15 cellular contexts compared by ENCODE assay signal in genomic region chr12:82425241-82425640, GRCh38.
DNase-seq lines count a peak whose midpoint lies in the region; ATAC-seq, FAIRE-seq and TF ChIP-seq lines count a peak whose summit lies in the region.
"Had no signal": no experiment of that assay in that cellular context is flagged by ENCODE, and none has a peak within 500 bp of the region (broad histone marks: within the 10 kb centered on the region; RNA-seq: fewer than 3 reads in every experiment).

No MANE protein-coding gene starts in this region.

- H3K27me3 ChIP-seq in K562 (ENCODE audit: control insufficient read depth in 2 of 2, insufficient read depth in 2 of 2, low read length in 2 of 2) (no peaks in the 10 kb centered on the region), prostate gland (replicated peaks; ENCODE audit: insufficient read depth) (no peaks in the 10 kb centered on the region)
- H3K27me3 ChIP-seq: BE2C had no signal

- H4K20me1 ChIP-seq in K562 (replicated peaks; ENCODE audit: control insufficient read depth, insufficient read depth, low read length): no peaks in the 10 kb centered on the region

- intact Hi-C loops in K562 (cut with micrococcal nuclease): no loop called here
- intact Hi-C loops in prostate gland (cut with DNase I): no loop called here

- H3K4me3 ChIP-seq in K562 (no peak overlapping the region), prostate gland (no peak overlapping the region)

- H3K27ac ChIP-seq in K562 (ENCODE audit: extremely low read depth, low read depth, low read length): no peak overlapping the region
- H3K27ac ChIP-seq in prostate gland: no peak overlapping the region

- TF ChIP-seq EP300 in K562 (IDR thresholded peaks at IDR 0.05; ENCODE audit: low read length): no peak

- ATAC-seq in K562: no peak
- ATAC-seq: left lobe of liver had no signal

- TF ChIP-seq CTCF in K562 (IDR thresholded peaks at IDR 0.05 in 2 of 3, conservative IDR thresholded peaks at IDR 0.05 in 1 of 3; ENCODE audit: insufficient read depth in 2 of 3, low read depth in 1 of 3, low read length in 3 of 3) (no peak), prostate gland (IDR thresholded peaks at IDR 0.05) (no peak)

- H3K9me3 ChIP-seq in K562 (replicated peaks; ENCODE audit: control insufficient read depth, insufficient read depth, low read depth, low read length) (no peaks in the 10 kb centered on the region), prostate gland (no peaks in the 10 kb centered on the region)
- H3K9me3 ChIP-seq: BE2C had no signal

- H3K9me1 ChIP-seq in K562 (ENCODE audit: control insufficient read depth, insufficient read depth, low read length): no peaks in the 10 kb centered on the region

- CTCF ChIA-PET in K562 (lab: Yijun Ruan, JAX; ENCODE audit: low intra/inter-chr PET ratio): no interaction called here

- no peak for FAIRE-seq in K562 (lab: Jason Lieb, UNC)

- no TSS peak for BruUV-seq in K562 (replicated peaks; lab: Mats Ljungman, UMichigan)

- TF ChIP-seq RAD21 in K562 (CRISPR knock-in tag; conservative IDR thresholded peaks at IDR 0.05 in 1 of 2, IDR thresholded peaks at IDR 0.05 in 1 of 2): no peak

- H3K4me1 ChIP-seq in K562 (replicated peaks in 1 of 2; ENCODE audit: control insufficient read depth in 2 of 2, insufficient read depth in 2 of 2, low read length in 2 of 2) (no peaks in the 10 kb centered on the region), prostate gland (replicated peaks) (no peaks in the 10 kb centered on the region)
- H3K4me1 ChIP-seq: BE2C had no signal

- no peaks in the 10 kb centered on the region for H3K79me2 ChIP-seq in K562 (ENCODE audit: control insufficient read depth, insufficient read depth, low read length)

- in situ Hi-C loops in K562 (cut with MboI): no loop called here
- in situ Hi-C loops in G401 (cut with HindIII; ENCODE audit: low sequenced_read_pairs): no loop called here

- H2AFZ ChIP-seq in K562 (ENCODE audit: low read depth, low read length): no peak overlapping the region

- no peak overlapping the region for H3K4me2 ChIP-seq in K562 (ENCODE audit: insufficient read depth, low read length)

- DNase-seq in AG20443 (ENCODE audit: low spot score): peak; percentile 27
- DNase-seq in LHCN-M2 (ENCODE audit: low read depth): peak; percentile 80
- DNase-seq in K562 (ENCODE audit: extremely low read depth in 1 of 4, low spot score in 3 of 4): no peak
- peak; percentile 53 for DNase-seq in kidney glomerular epithelial cell (lab: John Stamatoyannopoulos, UW)
- DNase-seq in DMS153 treated with DMSO at 0.1 percent for 48 hours (lab: John Stamatoyannopoulos, UW; ENCODE audit: unreplicated experiment): no peak
- DNase-seq in LoVo (ENCODE audit: low spot score): no peak
- no peak for DNase-seq in G401 (ENCODE audit: low spot score)
- DNase-seq in prostate gland (ENCODE audit: low spot score): no peak
- DNase-seq: activated CD4-positive, CD25-positive, alpha-beta regulatory T cell; activated naive CD4-positive, alpha-beta T cell treated with anti-CD3 and anti-CD28 coated beads, Interleukin-2, amount 10 ng/mL, durations not matched to agents 7 days and 5 days; BE2C; cerebellar nuclear complex; DMS79 treated with DMSO at 0.1 percent for 48 hours; NCI-H1105 had no signal

- 0% methylated on average over 2 of the region's 2 CpGs for WGBS in K562 (ENCODE audit: insufficient coverage, low coverage, missing lambda C conversion rate)
- 55% methylated on average over 2 of the region's 2 CpGs for WGBS in prostate gland

- no peak overlapping the region for H3K9ac ChIP-seq in K562 (ENCODE audit: insufficient read depth in 1 of 2, low read depth in 2 of 2, low read length in 2 of 2)

- TF ChIP-seq POLR2A in K562 (conservative IDR thresholded peaks at IDR 0.05): no peak
- TF ChIP-seq POLR2A in prostate gland (IDR thresholded peaks at IDR 0.05): no peak

- POLR2A ChIA-PET in K562 (lab: Yijun Ruan, JAX): no interaction called here

- H3K36me3 ChIP-seq in K562 (ENCODE audit: control insufficient read depth, insufficient read depth, low read length) (no peaks in the 10 kb centered on the region), prostate gland (no peaks in the 10 kb centered on the region)
- H3K36me3 ChIP-seq: BE2C had no signal

TF ChIP-seq in K562, 482 proteins besides CTCF, POLR2A, EP300 and RAD21 (continues in another document):
- no peak for TF ChIP-seq BMI1 (IDR thresholded peaks at IDR 0.05; ENCODE audit: low read length)
- no peak for TF ChIP-seq MCM3 (IDR thresholded peaks at IDR 0.05)
- TF ChIP-seq ZNF316 (IDR thresholded peaks at IDR 0.05): peak; percentile 67
- no peak for TF ChIP-seq ETV5 (CRISPR knock-in tag; IDR thresholded peaks at IDR 0.05; ENCODE audit: low read depth)
- no peak for TF ChIP-seq ARNT (IDR thresholded peaks at IDR 0.05)
- peak; percentile 55; the same call in 1 of the 2 replicates for TF ChIP-seq MAFF (IDR thresholded peaks at IDR 0.05; ENCODE audit: low read length)
- TF ChIP-seq PURB (CRISPR knock-in tag; IDR thresholded peaks at IDR 0.05; ENCODE audit: low read depth): no peak
- TF ChIP-seq MEIS2 (IDR thresholded peaks at IDR 0.05; ENCODE audit: partially characterized antibody): no peak
- no peak for TF ChIP-seq ZNF512 (tag; IDR thresholded peaks at IDR 0.05)
- TF ChIP-seq POLR2AphosphoS5 (IDR thresholded peaks at IDR 0.05; ENCODE audit: control insufficient read depth, insufficient read depth, low read depth, low read length): no peak
- TF ChIP-seq ZNF75A (CRISPR knock-in tag; IDR thresholded peaks at IDR 0.05): no peak
- no peak for TF ChIP-seq ZBTB33 (CRISPR knock-in tag; IDR thresholded peaks at IDR 0.05)
- no peak for TF ChIP-seq AFF4 (CRISPR knock-in tag; IDR thresholded peaks at IDR 0.05)
- TF ChIP-seq FOXM1 (IDR thresholded peaks at IDR 0.05; ENCODE audit: low read depth): no peak
- no peak for TF ChIP-seq FOXM1 (CRISPR knock-in tag; IDR thresholded peaks at IDR 0.05; ENCODE audit: low read depth)
- no peak for TF ChIP-seq ZKSCAN3 (CRISPR knock-in tag; IDR thresholded peaks at IDR 0.05)
- no peak for TF ChIP-seq GATAD2B (IDR thresholded peaks at IDR 0.05; ENCODE audit: borderline replicate concordance)
- TF ChIP-seq ZNF696 (CRISPR knock-in tag; conservative IDR thresholded peaks at IDR 0.05): no peak
- no peak for TF ChIP-seq ZNF583 (CRISPR knock-in tag; IDR thresholded peaks at IDR 0.05)
- no peak for TF ChIP-seq SNIP1 (IDR thresholded peaks at IDR 0.05; ENCODE audit: low read depth)
- no peak for TF ChIP-seq ZNF431 (CRISPR knock-in tag; IDR thresholded peaks at IDR 0.05)
- no peak for TF ChIP-seq CHD4 (IDR thresholded peaks at IDR 0.05; ENCODE audit: insufficient read depth, insufficient replicate concordance, low read depth, low read length, poor library complexity, severe bottlenecking)

Comparison
In these comparisons a context has a peak if more than half of its experiments do, and no peak if none do; other contexts are left out.
1. DNase-seq: peak in AG20443 (single experiment), LHCN-M2 (single experiment) and kidney glomerular epithelial cell (single experiment); none in K562 (0 of 4), DMS153 treated with DMSO at 0.1 percent for 48 hours (single experiment), LoVo (single experiment), G401 (single experiment) and prostate gland (single experiment).